8 cellular contexts compared by ENCODE assay signal in genomic region chr3:9396632-9397330, GRCh38. TPM values are rescaled to one million over a fixed set of nuclear protein-coding genes. Genes with fewer than 3 reads are reported as not detected.
DNase-seq lines count a peak whose midpoint lies in the region; ATAC-seq and TF ChIP-seq lines count a peak whose summit lies in the region.

No MANE protein-coding gene starts in this region.

- intact Hi-C loops in prostate gland (cut with DNase I), result no loop called here

- TF ChIP-seq CTCF in right atrium auricular region (IDR thresholded peaks at IDR 0.05) (no peak), prostate gland (IDR thresholded peaks at IDR 0.05) (peak in 2 of 4 experiments; percentile 10 to 20)

- H3K27ac ChIP-seq in right atrium auricular region (peak overlapping the region; percentile 96 to 99), prostate gland (peak overlapping the region; percentile 99), urinary bladder (ENCODE audit: low read depth) (peak overlapping the region; percentile 96)

- H3K9me3 ChIP-seq in right atrium auricular region, result no peaks in the 10 kb centered on the region
- no peaks in the 10 kb centered on the region for H3K9me3 ChIP-seq in prostate gland

- H3K4me3 ChIP-seq in right atrium auricular region, result peak overlapping the region; percentile 90
- peak overlapping the region; percentile 90 to 95 for H3K4me3 ChIP-seq in prostate gland
- peak overlapping the region; percentile 63 for H3K4me3 ChIP-seq in urinary bladder (ENCODE audit: low read depth, low read length)

- TF ChIP-seq POLR2A in prostate gland (IDR thresholded peaks at IDR 0.05), result peak; percentile 29

- ATAC-seq in GM18499 (IDR thresholded peaks at IDR 0.05; ENCODE audit: insufficient read depth, unreplicated experiment) (peak; percentile 65), HG02943 (IDR thresholded peaks at IDR 0.05; ENCODE audit: low read depth, unreplicated experiment) (peak; percentile 73)

- H3K4me1 ChIP-seq in right atrium auricular region (peaks cover 0 to 70% of the 10 kb centered on the region in 2 donors), prostate gland (replicated peaks) (peaks cover 14% of the 10 kb centered on the region), urinary bladder (ENCODE audit: insufficient read depth) (peaks cover 2% of the 10 kb centered on the region)

- DNase-seq in NCI-H187 (lab: John Stamatoyannopoulos, UW) (peak; percentile 93 to 95), T-helper 2 cell (peak; percentile 97 to 100 (median 98)), anterior cingulate cortex (lab: John Stamatoyannopoulos, UW) (peak; percentile 88 to 100 (median 99)), right atrium auricular region (ENCODE audit: low spot score) (peak; percentile 99), prostate gland (ENCODE audit: low spot score) (peak; percentile 98)

- H3K27me3 ChIP-seq in right atrium auricular region (no peaks in the 10 kb centered on the region), prostate gland (replicated peaks; ENCODE audit: insufficient read depth) (no peaks in the 10 kb centered on the region)

- WGBS in prostate gland, result under 1% methylated on average over 61 of the region's 71 CpGs
- under 1% methylated on average over 71 of the region's 71 CpGs for WGBS in urinary bladder

- H3K36me3 ChIP-seq in right atrium auricular region, result peaks cover under 1% of the 10 kb centered on the region
- H3K36me3 ChIP-seq in prostate gland, result no peaks in the 10 kb centered on the region
- no peaks in the 10 kb centered on the region for H3K36me3 ChIP-seq in urinary bladder (ENCODE audit: insufficient read depth)

RNA-seq across cellular contexts. Expression of gene SETD5, which starts 0.6 kb away (rescaled TPM):
- total RNA-seq in right atrium auricular region (10 to 100 TPM; 36.9 to 49.4 TPM), prostate gland (100 to 1,000 TPM in 1 of 2 donors, 10 to 100 TPM in 1; 58.4 to 118 TPM), urinary bladder (119 TPM)
- 39.7 TPM for polyA plus RNA-seq in urinary bladder

RNA-seq across cellular contexts. Expression of gene THUMPD3, which starts 33.9 kb away (rescaled TPM):
- 10 to 100 TPM; 28.4 to 30.5 TPM for total RNA-seq in right atrium auricular region
- total RNA-seq in prostate gland, result 10 to 100 TPM; 28.8 to 38.7 TPM
- total RNA-seq in urinary bladder, result 49.0 TPM
- polyA plus RNA-seq in urinary bladder, result 32.2 TPM

Comparison
In these comparisons a context has a peak if more than half of its experiments do, and no peak if none do; other contexts are left out.
1. Peak in every context shown above with its lines: DNase-seq, ATAC-seq, H3K4me3 ChIP-seq and H3K27ac ChIP-seq.